Comparison of ENCODE assay signal across 32 cellular contexts in the genomic region with DNA sequence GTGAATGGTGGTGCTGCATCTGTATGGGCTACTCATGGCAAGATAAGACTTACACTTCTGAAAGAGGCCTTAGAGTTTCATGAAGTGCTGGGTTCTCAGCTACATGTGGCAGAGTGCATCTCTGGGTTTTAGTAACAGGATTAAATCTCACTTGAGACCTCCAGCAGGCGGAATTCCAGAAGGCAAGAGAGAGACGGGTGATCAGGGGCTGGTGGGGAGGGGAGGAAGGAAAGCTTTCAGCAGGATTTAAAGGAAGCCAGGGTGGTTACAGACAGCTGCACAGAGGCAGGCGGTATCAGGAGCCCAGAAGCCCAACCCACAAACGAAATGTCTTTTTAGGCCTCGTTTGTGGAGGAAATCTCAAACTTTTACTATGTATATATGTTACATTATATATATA.
"Had no signal": no experiment of that assay in that cellular context is flagged by ENCODE, and none has a peak within 500 bp of the region (broad histone marks: within the 10 kb centered on the region; RNA-seq: fewer than 3 reads in every experiment).

No MANE protein-coding gene starts in this region.

- H3K36me3 ChIP-seq: esophagus muscularis mucosa, heart left ventricle, left lung, lower lobe of right lung, right atrium auricular region, transverse colon had no signal

- H3K4me1 ChIP-seq: esophagus muscularis mucosa, foreskin keratinocyte, heart left ventricle, left lung, lower lobe of right lung, parathyroid adenoma, right atrium auricular region, transverse colon had no signal

- H3K27ac ChIP-seq: esophagus muscularis mucosa, foreskin keratinocyte, heart left ventricle, left lung, lower lobe of right lung, parathyroid adenoma, right atrium auricular region, testis, transverse colon had no signal

- DNase-seq: activated CD4-positive, alpha-beta memory T cell treated with anti-CD3 and anti-CD28 coated beads, Interleukin-2, amount 10 ng/mL, durations not matched to agents 7 days and 5 days; activated CD4-positive, alpha-beta T cell treated with anti-CD3 and anti-CD28 coated beads for 1 hour; activated CD4-positive, alpha-beta T cell treated with anti-CD3 and anti-CD28 coated beads, Interleukin-2, amount 10 ng/mL, durations not matched to agents 7 days and 5 days; activated CD8-positive, alpha-beta memory T cell treated with anti-CD3 and anti-CD28 coated beads, Interleukin-2, amount 50 U/mL, for 48 hours; activated gamma-delta T cell treated with Interleukin-2 at 50 U/mL for 16 hours; activated naive CD8-positive, alpha-beta T cell treated with anti-CD3 and anti-CD28 coated beads, Interleukin-2, amount 50 U/mL, for 24 hours; activated T-cell treated with anti-CD3 and anti-CD28 coated beads, Interleukin-2, amount 50 U/mL, for 24 hours; amygdala; central memory CD4-positive, alpha-beta T cell; effector CD4-positive, alpha-beta T cell; foreskin keratinocyte; heart left ventricle; hypothalamus; immature natural killer cell; kidney glomerular epithelial cell; left lung; lower lobe of right lung; mesenchymal stem cell; mucosa of descending colon; naive B cell; occipital lobe; stimulated activated CD4-positive, alpha-beta T cell treated with anti-CD3 and anti-CD28 coated beads, Interleukin-15, amount 100 ng/mL, for 24 hours; stimulated activated CD4-positive, alpha-beta T cell treated with anti-CD3 and anti-CD28 coated beads, Interleukin-2, amount 100 ng/mL, for 24 hours; stimulated activated naive CD4-positive, alpha-beta T cell; T-helper 2 cell; testis; transverse colon had no signal

- H3K9me3 ChIP-seq: lower lobe of right lung, testis, transverse colon had no signal

- ATAC-seq: activated naive CD8-positive, alpha-beta T cell treated with anti-CD3 and anti-CD28 coated beads, Interleukin-2, amount 50 U/mL, for 24 hours; activated T-helper 17 cell treated with anti-CD3 and anti-CD28 coated beads, Interleukin-2, amount 50 U/mL, for 72 hours; foreskin keratinocyte; heart left ventricle; left lung; lower lobe of right lung; mucosa of descending colon; WTC11 had no signal

- H3K4me3 ChIP-seq: esophagus muscularis mucosa, heart left ventricle, left lung, lower lobe of right lung, mucosa of descending colon, right atrium auricular region, testis, transverse colon had no signal

- H3K79me2 ChIP-seq: parathyroid adenoma had no signal

- H3K9ac ChIP-seq: parathyroid adenoma had no signal

- H3K27me3 ChIP-seq: heart left ventricle, right atrium auricular region, testis, transverse colon had no signal

- H2AFZ ChIP-seq: parathyroid adenoma had no signal
